In the genomic region with DNA sequence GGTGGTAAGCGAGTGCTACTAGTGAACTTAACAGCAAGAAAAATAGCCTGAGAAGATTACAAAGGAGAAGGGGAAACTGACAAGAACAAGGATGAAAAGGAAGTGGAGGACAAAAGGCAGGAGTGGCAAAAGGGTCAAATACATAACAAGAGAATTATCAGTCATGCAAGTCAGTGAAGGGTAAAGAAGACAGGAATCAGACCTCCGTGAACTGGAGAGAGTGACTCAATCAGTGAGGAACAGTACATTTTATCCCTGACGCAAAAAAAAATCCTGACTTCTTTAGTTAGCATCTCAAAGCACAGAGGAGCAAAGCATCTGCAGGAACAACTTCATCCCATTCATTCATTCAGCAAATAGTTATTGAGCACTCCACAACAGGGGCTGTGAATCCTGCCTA, we compare ENCODE assay signal across 29 cellular contexts.
"Had no signal": no experiment of that assay in that cellular context is flagged by ENCODE, and none has a peak within 500 bp of the region (broad histone marks: within the 10 kb centered on the region; RNA-seq: fewer than 3 reads in every experiment).

No MANE protein-coding gene starts in this region.

- H3K9me3 Mint-ChIP-seq: activated CD4-positive, alpha-beta memory T cell treated with anti-CD3 and anti-CD28 coated beads, Interleukin-2, amount 10 ng/mL, durations not matched to agents 7 days and 5 days; activated CD4-positive, alpha-beta T cell treated with anti-CD3 and anti-CD28 coated beads, Interleukin-2, amount 10 ng/mL, durations not matched to agents 24 days and 14 days; activated T-cell treated with anti-CD3 and anti-CD28 coated beads, Interleukin-2, amount 50 U/mL, for 24 hours; activated T-helper 17 cell treated with anti-CD3 and anti-CD28 coated beads, Interleukin-2, amount 50 U/mL, for 72 hours; dendritic cell treated with granulocyte-macrophage colony-stimulating factor and Interleukin-4, amounts not matched to agents 40 ng/mL and 50 ng/mL, for 4 days; natural killer cell treated with Interleukin-12 subunit alpha and Interleukin-12 subunit beta and Interleukin-15 and Interleukin-18, amount 100 ng/mL, for 72 hours; stimulated activated effector memory CD8-positive, alpha-beta T cell treated with anti-CD3 and anti-CD28 coated beads, Interleukin-12 subunit alpha, Interleukin-12 subunit beta, amount 100 ng/mL, for 72 hours; stimulated activated naive CD8-positive, alpha-beta T cell treated with anti-CD3 and anti-CD28 coated beads, Interleukin-15, amount 100 ng/mL, for 72 hours had no signal

- H3K4me3 ChIP-seq: breast epithelium, esophagus muscularis mucosa, left lung, lower lobe of right lung, thyroid gland, upper lobe of left lung, vagina had no signal

- H3K4me3 Mint-ChIP-seq: activated CD4-positive, alpha-beta memory T cell treated with anti-CD3 and anti-CD28 coated beads, Interleukin-2, amount 10 ng/mL, durations not matched to agents 7 days and 5 days; activated CD4-positive, alpha-beta T cell treated with anti-CD3 and anti-CD28 coated beads, Interleukin-2, amount 10 ng/mL, durations not matched to agents 24 days and 14 days; activated T-cell treated with anti-CD3 and anti-CD28 coated beads, Interleukin-2, amount 50 U/mL, for 24 hours; activated T-helper 17 cell treated with anti-CD3 and anti-CD28 coated beads, Interleukin-2, amount 50 U/mL, for 72 hours; dendritic cell treated with granulocyte-macrophage colony-stimulating factor and Interleukin-4, amounts not matched to agents 40 ng/mL and 50 ng/mL, for 4 days; endodermal cell; natural killer cell treated with Interleukin-12 subunit alpha and Interleukin-12 subunit beta and Interleukin-15 and Interleukin-18, amount 100 ng/mL, for 72 hours; stimulated activated effector memory CD8-positive, alpha-beta T cell treated with anti-CD3 and anti-CD28 coated beads, Interleukin-12 subunit alpha, Interleukin-12 subunit beta, amount 100 ng/mL, for 72 hours; stimulated activated naive CD8-positive, alpha-beta T cell treated with anti-CD3 and anti-CD28 coated beads, Interleukin-15, amount 100 ng/mL, for 72 hours had no signal

- DNase-seq: activated CD4-positive, alpha-beta memory T cell treated with anti-CD3 and anti-CD28 coated beads, Interleukin-2, amount 10 ng/mL, durations not matched to agents 7 days and 5 days; activated CD4-positive, alpha-beta T cell treated with anti-CD3 and anti-CD28 coated beads, Interleukin-2, amount 10 ng/mL, durations not matched to agents 24 days and 14 days; activated CD8-positive, alpha-beta memory T cell treated with anti-CD3 and anti-CD28 coated beads, Interleukin-2, amount 50 U/mL, for 48 hours; activated gamma-delta T cell treated with Interleukin-2 at 50 U/mL for 16 hours; activated naive CD4-positive, alpha-beta T cell treated with anti-CD3 and anti-CD28 coated beads, Interleukin-2, amount 50 U/mL, for 16 hours; activated T-cell treated with anti-CD3 and anti-CD28 coated beads, Interleukin-2, amount 50 U/mL, for 24 hours; central memory CD4-positive, alpha-beta T cell; endodermal cell; glutamatergic neuron; left lung; lower lobe of right lung; mesendoderm; retina; small intestine; stimulated activated CD4-positive, alpha-beta T cell treated with anti-CD3 and anti-CD28 coated beads, Interleukin-4, amount 100 ng/mL, for 24 hours; stimulated activated naive CD8-positive, alpha-beta T cell treated with anti-CD3 and anti-CD28 coated beads, Interleukin-15, amount 100 ng/mL, for 72 hours; upper lobe of left lung; WERI-Rb-1 had no signal

- H3K4me1 Mint-ChIP-seq: activated CD4-positive, alpha-beta memory T cell treated with anti-CD3 and anti-CD28 coated beads, Interleukin-2, amount 10 ng/mL, durations not matched to agents 7 days and 5 days; activated CD4-positive, alpha-beta T cell treated with anti-CD3 and anti-CD28 coated beads, Interleukin-2, amount 10 ng/mL, durations not matched to agents 24 days and 14 days; activated T-helper 17 cell treated with anti-CD3 and anti-CD28 coated beads, Interleukin-2, amount 50 U/mL, for 72 hours; stimulated activated effector memory CD8-positive, alpha-beta T cell treated with anti-CD3 and anti-CD28 coated beads, Interleukin-12 subunit alpha, Interleukin-12 subunit beta, amount 100 ng/mL, for 72 hours; stimulated activated naive CD8-positive, alpha-beta T cell treated with anti-CD3 and anti-CD28 coated beads, Interleukin-15, amount 100 ng/mL, for 72 hours had no signal

- H3K27ac Mint-ChIP-seq: activated CD4-positive, alpha-beta memory T cell treated with anti-CD3 and anti-CD28 coated beads, Interleukin-2, amount 10 ng/mL, durations not matched to agents 7 days and 5 days; activated CD4-positive, alpha-beta T cell treated with anti-CD3 and anti-CD28 coated beads, Interleukin-2, amount 10 ng/mL, durations not matched to agents 24 days and 14 days; activated T-cell treated with anti-CD3 and anti-CD28 coated beads, Interleukin-2, amount 50 U/mL, for 24 hours; activated T-helper 17 cell treated with anti-CD3 and anti-CD28 coated beads, Interleukin-2, amount 50 U/mL, for 72 hours; dendritic cell treated with granulocyte-macrophage colony-stimulating factor and Interleukin-4, amounts not matched to agents 40 ng/mL and 50 ng/mL, for 4 days; endodermal cell; natural killer cell treated with Interleukin-12 subunit alpha and Interleukin-12 subunit beta and Interleukin-15 and Interleukin-18, amount 100 ng/mL, for 72 hours; progenitor cell of endocrine pancreas; stimulated activated effector memory CD8-positive, alpha-beta T cell treated with anti-CD3 and anti-CD28 coated beads, Interleukin-12 subunit alpha, Interleukin-12 subunit beta, amount 100 ng/mL, for 72 hours; stimulated activated naive CD8-positive, alpha-beta T cell treated with anti-CD3 and anti-CD28 coated beads, Interleukin-15, amount 100 ng/mL, for 72 hours had no signal

- FAIRE-seq: frontal cortex, small intestine, TTC549 had no signal

- H3K36me3 Mint-ChIP-seq: natural killer cell treated with Interleukin-12 subunit alpha and Interleukin-12 subunit beta and Interleukin-15 and Interleukin-18, amount 100 ng/mL, for 72 hours; stimulated activated effector memory CD8-positive, alpha-beta T cell treated with anti-CD3 and anti-CD28 coated beads, Interleukin-12 subunit alpha, Interleukin-12 subunit beta, amount 100 ng/mL, for 72 hours had no signal

- H3K27me3 Mint-ChIP-seq: dendritic cell treated with granulocyte-macrophage colony-stimulating factor and Interleukin-4, amounts not matched to agents 40 ng/mL and 50 ng/mL, for 4 days; progenitor cell of endocrine pancreas had no signal
